In genomic region chr19:39336483-39336882, GRCh38 we compare ENCODE assay signal across 18 cellular contexts. TPM values are rescaled to one million over a fixed set of nuclear protein-coding genes. Genes with fewer than 3 reads are reported as not detected.
DNase-seq lines count a peak whose midpoint lies in the region; ATAC-seq and TF ChIP-seq lines count a peak whose summit lies in the region.
"Had no signal": no experiment of that assay in that cellular context is flagged by ENCODE, and none has a peak within 500 bp of the region (broad histone marks: within the 10 kb centered on the region; RNA-seq: fewer than 3 reads in every experiment).

No MANE protein-coding gene starts in this region.

- BruUV-seq in PC-3 (replicated peaks; lab: Mats Ljungman, UMichigan): no TSS peak

- H3K27ac Mint-ChIP-seq in T-helper 2 cell treated with Interferon-gamma antibody and Interleukin-4, amounts not matched to agents 5 μg/mL and 100 μg/mL, for 36 hours: peak overlapping the region; percentile 97
- peak overlapping the region; percentile 98 for H3K27ac Mint-ChIP-seq in activated naive CD8-positive, alpha-beta T cell treated with anti-CD3 and anti-CD28 coated beads for 36 hours

- DNase-seq in T-helper 2 cell treated with Interferon-gamma antibody and Interleukin-4, amounts not matched to agents 5 μg/mL and 100 μg/mL, for 36 hours (ENCODE audit: low spot score): no peak
- DNase-seq in T-helper 2 cell (no peak), PC-3 (no peak)
- DNase-seq in activated naive CD8-positive, alpha-beta T cell treated with anti-CD3 and anti-CD28 coated beads for 36 hours: no peak
- DNase-seq: 8988T, Calu3, PC-9 had no signal

- H3K27me3 ChIP-seq in DOHH2 (ENCODE audit: control insufficient read depth, low read length): no peaks in the 10 kb centered on the region
- no peaks in the 10 kb centered on the region for H3K27me3 ChIP-seq in neutrophil
- H3K27me3 ChIP-seq in PC-3 (ENCODE audit: low read length): no peaks in the 10 kb centered on the region
- H3K27me3 ChIP-seq: hepatocyte had no signal

- H3K36me3 Mint-ChIP-seq in T-helper 2 cell treated with Interferon-gamma antibody and Interleukin-4, amounts not matched to agents 5 μg/mL and 100 μg/mL, for 36 hours (ENCODE audit: low read depth): peaks cover 32% of the 10 kb centered on the region
- H3K36me3 Mint-ChIP-seq in activated naive CD8-positive, alpha-beta T cell treated with anti-CD3 and anti-CD28 coated beads for 36 hours: peaks cover 23% of the 10 kb centered on the region

- no peaks in the 10 kb centered on the region for H3K9me3 ChIP-seq in DOHH2 (ENCODE audit: control insufficient read depth, insufficient read depth, low read length)
- H3K9me3 ChIP-seq in neutrophil: no peaks in the 10 kb centered on the region
- no peaks in the 10 kb centered on the region for H3K9me3 ChIP-seq in PC-3 (ENCODE audit: low read length)

- H3K36me3 ChIP-seq in DOHH2 (ENCODE audit: control insufficient read depth, low read length): peaks cover under 1% of the 10 kb centered on the region
- H3K36me3 ChIP-seq in neutrophil: peaks cover 16% of the 10 kb centered on the region
- no peaks in the 10 kb centered on the region for H3K36me3 ChIP-seq in PC-3 (ENCODE audit: low read depth, low read length)

- H3F3A ChIP-seq in DOHH2 (ENCODE audit: control insufficient read depth, insufficient read depth) (peaks cover 16% of the 10 kb centered on the region), PC-3 (ENCODE audit: low read length, unreplicated experiment) (no peaks in the 10 kb centered on the region)

- peak overlapping the region; percentile 99 for H3K4me3 Mint-ChIP-seq in T-helper 2 cell treated with Interferon-gamma antibody and Interleukin-4, amounts not matched to agents 5 μg/mL and 100 μg/mL, for 36 hours
- H3K4me3 Mint-ChIP-seq in activated naive CD8-positive, alpha-beta T cell treated with anti-CD3 and anti-CD28 coated beads for 36 hours: peak overlapping the region; percentile 97

- intact Hi-C loops in PC-3 (cut with micrococcal nuclease): no loop called here

- H3K4me3 ChIP-seq in DOHH2 (ENCODE audit: low read length): peak overlapping the region; percentile 90
- peak overlapping the region; percentile 90 to 96 for H3K4me3 ChIP-seq in neutrophil (ENCODE audit: low read depth in 1 of 2, low read length in 1 of 2)
- H3K4me3 ChIP-seq in PC-3 (ENCODE audit: low read length): no peak overlapping the region
- H3K4me3 ChIP-seq: hepatocyte, PC-9 had no signal

- peaks cover 44% of the 10 kb centered on the region for H3K4me1 ChIP-seq in DOHH2 (ENCODE audit: control insufficient read depth, low read length)
- peaks cover 76 to 81% of the 10 kb centered on the region in 2 experiments for H3K4me1 ChIP-seq in neutrophil (ENCODE audit: control insufficient read depth in 1 of 2, insufficient read depth in 1 of 2, low read depth in 1 of 2, low read length in 1 of 2)
- 0 out of 2 replicates have a peak, but pooled peaks cover 4% of the 10 kb centered on the region for H3K4me1 ChIP-seq in PC-3 (ENCODE audit: insufficient read depth, low read length)

- H3K4me2 ChIP-seq in DOHH2 (ENCODE audit: low read length) (peak overlapping the region; percentile 88), PC-3 (ENCODE audit: low read length) (no peak overlapping the region)
- H3K4me2 ChIP-seq: hepatocyte, PC-9 had no signal

- H2AFZ ChIP-seq in PC-3 (ENCODE audit: low read length): no peak overlapping the region
- H2AFZ ChIP-seq: hepatocyte, PC-9 had no signal

- H3K27ac ChIP-seq in DOHH2 (ENCODE audit: low read depth, low read length) (peak overlapping the region; percentile 80), neutrophil (peak overlapping the region; percentile 100), PC-3 (ENCODE audit: low read length) (no peak overlapping the region)
- H3K27ac ChIP-seq: epithelial cell of prostate, hepatocyte, PC-9 had no signal

- no peaks in the 10 kb centered on the region for H3K9me2 ChIP-seq in DOHH2 (replicated peaks; ENCODE audit: control insufficient read depth, low read length)
- no peaks in the 10 kb centered on the region for H3K9me2 ChIP-seq in PC-3 (replicated peaks; ENCODE audit: low read length)

- H3K4me1 Mint-ChIP-seq in T-helper 2 cell treated with Interferon-gamma antibody and Interleukin-4, amounts not matched to agents 5 μg/mL and 100 μg/mL, for 36 hours (ENCODE audit: low read depth): peaks cover 43% of the 10 kb centered on the region
- peaks cover 56% of the 10 kb centered on the region for H3K4me1 Mint-ChIP-seq in activated naive CD8-positive, alpha-beta T cell treated with anti-CD3 and anti-CD28 coated beads for 36 hours

- no peak overlapping the region for H3K9ac ChIP-seq in PC-3 (ENCODE audit: low read length)

- H4K20me1 ChIP-seq in DOHH2 (ENCODE audit: control insufficient read depth, insufficient read depth, low read depth, low read length) (no peaks in the 10 kb centered on the region), PC-3 (ENCODE audit: low read length) (no peaks in the 10 kb centered on the region)

- ATAC-seq in HG03354 (IDR thresholded peaks at IDR 0.05; ENCODE audit: poor library complexity, severe bottlenecking, unreplicated experiment) (no peak), HG03095 (IDR thresholded peaks at IDR 0.05; ENCODE audit: unreplicated experiment) (no peak), PC-3 (no peak)

- H3K27me3 Mint-ChIP-seq in T-helper 2 cell treated with Interferon-gamma antibody and Interleukin-4, amounts not matched to agents 5 μg/mL and 100 μg/mL, for 36 hours (ENCODE audit: low read depth): no peaks in the 10 kb centered on the region
- H3K27me3 Mint-ChIP-seq in activated naive CD8-positive, alpha-beta T cell treated with anti-CD3 and anti-CD28 coated beads for 36 hours: no peaks in the 10 kb centered on the region

- POLR2A ChIA-PET in PC-3 (lab: Charles Lee; ENCODE audit: unreplicated experiment): no interaction called here

- CTCF ChIA-PET in PC-3 (lab: Charles Lee): no interaction called here

- TF ChIP-seq CTCF in DOHH2 (IDR thresholded peaks at IDR 0.05; ENCODE audit: low read depth, low read length, poor library complexity, severe bottlenecking): no peak
- no peak for TF ChIP-seq CTCF in neutrophil (IDR thresholded peaks at IDR 0.05)
- TF ChIP-seq CTCF in PC-3 (conservative IDR thresholded peaks at IDR 0.05; ENCODE audit: low read depth, low read length): no peak

- H3K9me3 Mint-ChIP-seq in T-helper 2 cell treated with Interferon-gamma antibody and Interleukin-4, amounts not matched to agents 5 μg/mL and 100 μg/mL, for 36 hours: no peaks in the 10 kb centered on the region
- peaks cover 4% of the 10 kb centered on the region for H3K9me3 Mint-ChIP-seq in activated naive CD8-positive, alpha-beta T cell treated with anti-CD3 and anti-CD28 coated beads for 36 hours
- H3K9me3 Mint-ChIP-seq: neural crest cell had no signal

- H3K79me2 ChIP-seq in DOHH2 (ENCODE audit: control insufficient read depth, low read length) (peaks cover 33% of the 10 kb centered on the region), PC-3 (ENCODE audit: low read length) (peaks cover 4% of the 10 kb centered on the region; the same call in 1 of the 2 replicates)

RNA-seq across cellular contexts. Expression of gene GMFG, which starts 0.6 kb away (rescaled TPM):
- total RNA-seq in activated naive CD8-positive, alpha-beta T cell treated with anti-CD3 and anti-CD28 coated beads for 36 hours: 100 to 1,000 TPM; 232 to 240 TPM
- 0.36 TPM in 1 of 2 replicates, not detected in the other for total RNA-seq in PC-3 (2014; rRNA removed)
- total RNA-seq: Calu3, chondrocyte, hepatocyte, NCI-H460, PC-9 had no signal

RNA-seq across cellular contexts. Expression of gene SAMD4B, which starts 5.7 kb away (rescaled TPM):
- 10 to 100 TPM; 36.2 to 36.5 TPM for total RNA-seq in activated naive CD8-positive, alpha-beta T cell treated with anti-CD3 and anti-CD28 coated beads for 36 hours
- total RNA-seq in PC-3 (2014; rRNA removed): 80.4 and 93.8 TPM in 2 replicates

RNA-seq across cellular contexts. Expression of gene LRFN1, which starts 15.8 kb away (rescaled TPM):
- 1 to 10 TPM; 4.6 to 5.1 TPM for total RNA-seq in activated naive CD8-positive, alpha-beta T cell treated with anti-CD3 and anti-CD28 coated beads for 36 hours
- total RNA-seq in PC-3 (2014; rRNA removed): 3.6 and 6.7 TPM in 2 replicates

RNA-seq across cellular contexts. Expression of gene IFNL1, which starts 40.3 kb away (rescaled TPM):
- total RNA-seq in activated naive CD8-positive, alpha-beta T cell treated with anti-CD3 and anti-CD28 coated beads for 36 hours: not detected
- total RNA-seq in PC-3 (2014; rRNA removed): not detected in 2 replicates
- total RNA-seq: chondrocyte; H4; hepatocyte; NCI-H460; neural crest cell; PC-9; T-helper 1 cell treated with Interleukin-12 subunit alpha and Interleukin-12 subunit beta and Interleukin-4 antibody, amounts not matched to agents 30 ng/mL and 1 ng/mL, for 36 hours had no signal

RNA-seq across cellular contexts. Expression of gene PAF1, which starts 54.4 kb away (rescaled TPM):
- total RNA-seq in activated naive CD8-positive, alpha-beta T cell treated with anti-CD3 and anti-CD28 coated beads for 36 hours: 10 to 100 TPM; 43.6 to 44.0 TPM
- 50.7 and 56.6 TPM in 2 replicates for total RNA-seq in PC-3 (2014; rRNA removed)

Comparison
In these comparisons a context has a peak if more than half of its experiments do, and no peak if none do; other contexts are left out.
1. RNA of gene GMFG, which starts 0.6 kb away (total RNA-seq): 232 to 240 TPM in activated naive CD8-positive, alpha-beta T cell treated with anti-CD3 and anti-CD28 coated beads for 36 hours; 0.36 TPM in PC-3; every median in the first group is over 100 times any median in the second.